In genomic region chr22:41603873-41604332, GRCh38 we compare ENCODE assay signal across 10 cellular contexts. TPM values are rescaled to one million over a fixed set of nuclear protein-coding genes. Genes with fewer than 3 reads are reported as not detected.
DNase-seq lines count a peak whose midpoint lies in the region; ATAC-seq and TF ChIP-seq lines count a peak whose summit lies in the region.
"Had no signal": no experiment of that assay in that cellular context is flagged by ENCODE, and none has a peak within 500 bp of the region (broad histone marks: within the 10 kb centered on the region; RNA-seq: fewer than 3 reads in every experiment).

No MANE protein-coding gene starts in this region.

- peaks cover 0 to 54% of the 10 kb centered on the region in 2 donors for H3K36me3 ChIP-seq in adrenal gland (replicated peaks in 1 of 2)

- peak; percentile 78 for ATAC-seq in GM19351 (IDR thresholded peaks at IDR 0.05; ENCODE audit: unreplicated experiment)
- ATAC-seq in GM21528 (IDR thresholded peaks at IDR 0.05; ENCODE audit: low FRiP score, unreplicated experiment), result no peak

- no peaks in the 10 kb centered on the region for H3K4me1 ChIP-seq in adrenal gland (replicated peaks in 1 of 2)

- peaks cover 0 to 5% (median 3%) of the 10 kb centered on the region in 3 donors for H3K4me1 Mint-ChIP-seq in IgD-negative memory B cell

- no peaks in the 10 kb centered on the region for H3K27me3 ChIP-seq in adrenal gland
- H3K27me3 ChIP-seq: stomach had no signal

- H3K4me3 Mint-ChIP-seq in IgD-negative memory B cell, result peak overlapping the region in 1 of 4 donors; percentile 10

- DNase-seq in activated T-cell treated with anti-CD3 and anti-CD28 coated beads for 24 hours (ENCODE audit: low read depth) (peak; percentile 53), adrenal gland (no peak), hippocampal formation (lab: John Stamatoyannopoulos, UW) (no peak), epidermal melanocyte (ENCODE audit: insufficient read length, low spot score) (no peak)
- DNase-seq in stimulated activated CD4-positive, alpha-beta T cell treated with anti-CD3 and anti-CD28 coated beads, Interleukin-4, amount 100 ng/mL, for 24 hours, result peak; percentile 68
- DNase-seq: stomach had no signal

- intact Hi-C loops in adrenal gland (cut with DNase I), result no loop called here

- no peak for TF ChIP-seq CTCF in adrenal gland (IDR thresholded peaks at IDR 0.05)

- H3K4me3 ChIP-seq in adrenal gland, result no peak overlapping the region
- H3K4me3 ChIP-seq: stomach had no signal

- H3K27ac ChIP-seq in adrenal gland, result no peak overlapping the region
- H3K27ac ChIP-seq: stomach had no signal

- no peaks in the 10 kb centered on the region for H3K9me3 Mint-ChIP-seq in IgD-negative memory B cell

- 69 to 92% (median 85%) methylated on average over 4 of the region's 4 CpGs for WGBS in adrenal gland, 4 donors

- peaks cover 2% of the 10 kb centered on the region for H3K27me3 Mint-ChIP-seq in IgD-negative memory B cell

- no peak for TF ChIP-seq POLR2A in adrenal gland (IDR thresholded peaks at IDR 0.05)

- H3K9me3 ChIP-seq in adrenal gland (replicated peaks in 1 of 3), result no peaks in the 10 kb centered on the region
- H3K9me3 ChIP-seq: stomach had no signal

- peaks cover 17% of the 10 kb centered on the region for H3K36me3 Mint-ChIP-seq in IgD-negative memory B cell

- H3K27ac Mint-ChIP-seq in IgD-negative memory B cell, result peak overlapping the region in 2 of 3 donors; percentile 29 to 78

RNA-seq across cellular contexts. Expression of gene PMM1, which starts 14.3 kb away (rescaled TPM):
- polyA plus RNA-seq in IgD-negative memory B cell (21.8 TPM), adrenal gland (10 to 100 TPM; 37.8 to 53.0 (median 43.0) TPM)
- total RNA-seq in adrenal gland, result 100 to 1,000 TPM in 1 of 8 donors, 10 to 100 TPM in 7; 49.5 to 105 (median 74.0) TPM

RNA-seq across cellular contexts. Expression of gene DESI1, which starts 16.9 kb away (rescaled TPM):
- polyA plus RNA-seq in IgD-negative memory B cell (12.5 TPM), adrenal gland (10 to 100 TPM; 47.5 to 82.8 (median 58.7) TPM)
- 10 to 100 TPM; 11.4 to 64.7 (median 29.1) TPM for total RNA-seq in adrenal gland

RNA-seq across cellular contexts. Expression of gene XRCC6, which starts 17.2 kb away (rescaled TPM):
- 377 TPM for polyA plus RNA-seq in IgD-negative memory B cell
- total RNA-seq in adrenal gland, result 100 to 1,000 TPM; 211 to 363 (median 240) TPM
- polyA plus RNA-seq in adrenal gland, result 100 to 1,000 TPM; 122 to 475 (median 216) TPM

RNA-seq across cellular contexts. Expression of gene CSDC2, which starts 43.1 kb away (rescaled TPM):
- not detected for polyA plus RNA-seq in IgD-negative memory B cell
- 100 to 1,000 TPM in 7 of 8 donors, 10 to 100 TPM in 1; 81.5 to 281 (median 183) TPM for total RNA-seq in adrenal gland
- polyA plus RNA-seq in adrenal gland, result 100 to 1,000 TPM in 2 of 3 donors, 1 to 10 TPM in 1; 7.5 to 368 (median 212) TPM
- total RNA-seq: T-helper 2 cell treated with Interferon-gamma antibody and Interleukin-4, amounts not matched to agents 100 ng/mL and 5 ng/mL, for 36 hours had no signal

RNA-seq across cellular contexts. Expression of gene POLR3H, which starts 59.6 kb away (rescaled TPM):
- 15.9 TPM for polyA plus RNA-seq in IgD-negative memory B cell
- 10 to 100 TPM; 18.7 to 92.6 (median 41.8) TPM for total RNA-seq in adrenal gland
- 10 to 100 TPM; 45.1 to 61.5 (median 53.6) TPM for polyA plus RNA-seq in adrenal gland

Comparison
In these comparisons a context has a peak if more than half of its experiments do, and no peak if none do; other contexts are left out.
1. DNase-seq: peak in activated T-cell treated with anti-CD3 and anti-CD28 coated beads for 24 hours (single experiment) and stimulated activated CD4-positive, alpha-beta T cell treated with anti-CD3 and anti-CD28 coated beads, Interleukin-4, amount 100 ng/mL, for 24 hours (single experiment); none in adrenal gland (0 of 7), hippocampal formation (0 of 2) and epidermal melanocyte (single experiment).